ENCODE assay signal across 15 cellular contexts in genomic region chr4:154973636-154974035, GRCh38.
"Had no signal": no experiment of that assay in that cellular context is flagged by ENCODE, and none has a peak within 500 bp of the region (broad histone marks: within the 10 kb centered on the region; RNA-seq: fewer than 3 reads in every experiment).

No MANE protein-coding gene starts in this region.

- H3K4me3 ChIP-seq: colonic mucosa, gastroesophageal sphincter, heart right ventricle, suprapubic skin had no signal

- ATAC-seq: activated CD4-positive, alpha-beta T cell treated with anti-CD3 and anti-CD28 coated beads for 36 hours; gastroesophageal sphincter; heart right ventricle had no signal

- DNase-seq: activated CD4-positive, alpha-beta T cell treated with anti-CD3 and anti-CD28 coated beads for 36 hours; activated CD4-positive, alpha-beta T cell treated with anti-CD3 and anti-CD28 coated beads, Interleukin-2, amount 50 U/mL, for 48 hours; activated gamma-delta T cell treated with Interleukin-2 at 50 U/mL for 16 hours; colonic mucosa; heart right ventricle; immature natural killer cell; midbrain; stimulated activated CD4-positive, alpha-beta T cell treated with anti-CD3 and anti-CD28 coated beads, Interleukin-12 subunit alpha, Interleukin-12 subunit beta, amount 100 ng/mL, for 4 hours; stimulated activated CD4-positive, alpha-beta T cell treated with anti-CD3 and anti-CD28 coated beads, Interleukin-1b, Interleukin-23, amount 100 ng/mL, for 48 hours; SW 1271; T-helper 2 cell; trophoblast cell had no signal

- H3K36me3 ChIP-seq: colonic mucosa, gastroesophageal sphincter, heart right ventricle, suprapubic skin had no signal

- H3K27me3 ChIP-seq: colonic mucosa, gastroesophageal sphincter, heart right ventricle, suprapubic skin had no signal

- H3K4me1 ChIP-seq: colonic mucosa, gastroesophageal sphincter, heart right ventricle, parathyroid adenoma, suprapubic skin had no signal

- H3K9me3 ChIP-seq: colonic mucosa, gastroesophageal sphincter, heart right ventricle, suprapubic skin had no signal

- H3K27ac ChIP-seq: colonic mucosa, gastroesophageal sphincter, heart right ventricle, parathyroid adenoma, suprapubic skin had no signal
